Comparison of ENCODE assay signal across 10 cellular contexts in the genomic region with DNA sequence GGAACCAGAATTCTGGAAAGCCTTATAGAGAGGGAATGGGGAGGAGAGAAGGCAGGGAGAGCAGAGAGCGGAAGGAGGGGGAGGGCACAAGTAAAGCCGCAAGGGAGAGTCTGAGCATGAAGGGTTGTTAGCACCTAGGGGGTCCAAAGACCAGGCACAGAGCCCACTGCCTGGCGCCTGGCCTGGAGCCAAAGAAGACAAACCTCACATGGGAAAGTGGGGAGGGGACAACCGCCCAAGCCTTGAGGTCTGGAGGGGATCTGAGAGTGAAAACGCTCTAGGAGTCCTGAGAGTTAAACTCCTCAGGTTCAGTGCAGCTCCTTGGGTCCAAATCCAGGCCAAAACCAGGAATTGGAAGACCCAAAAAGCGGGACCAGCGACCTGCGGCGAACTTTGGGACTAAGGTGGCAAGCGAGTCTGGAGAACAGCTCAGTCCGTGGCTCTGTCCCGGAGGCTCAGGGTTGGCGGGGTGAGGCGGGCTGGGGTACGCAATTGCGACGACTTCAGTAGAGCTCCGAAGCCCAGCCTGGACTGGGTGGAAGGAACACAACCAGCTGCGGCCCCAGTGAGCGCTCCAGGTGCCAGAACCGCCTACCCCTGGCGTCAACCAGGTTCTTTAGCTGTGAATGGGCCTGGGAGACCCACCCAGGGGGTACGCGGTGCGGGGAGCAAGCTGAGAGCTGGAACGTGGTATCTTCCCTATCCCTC. TPM values are rescaled to one million over a fixed set of nuclear protein-coding genes. Genes with fewer than 3 reads are reported as not detected.
DNase-seq lines count a peak whose midpoint lies in the region; ATAC-seq and TF ChIP-seq lines count a peak whose summit lies in the region.
"Had no signal": no experiment of that assay in that cellular context is flagged by ENCODE, and none has a peak within 500 bp of the region (broad histone marks: within the 10 kb centered on the region; RNA-seq: fewer than 3 reads in every experiment).

No MANE protein-coding gene starts in this region.

- H3K4me3 ChIP-seq in left ventricle myocardium inferior (peak overlapping the region; percentile 88), skin epidermis (peak overlapping the region; percentile 33 to 81 (median 68))

- DNase-seq in DMS 273 (lab: John Stamatoyannopoulos, UW; ENCODE audit: unreplicated experiment) (peak; percentile 44), DMS 273 treated with DMSO at 0.1 percent for 48 hours (lab: John Stamatoyannopoulos, UW) (no peak), T-helper 17 cell (no peak), left ventricle myocardium inferior (no peak)
- no peak for DNase-seq in activated CD4-positive, alpha-beta T cell treated with anti-CD3 and anti-CD28 coated beads, Interleukin-2, amount 50 U/mL, for 1 hour

- no peaks in the 10 kb centered on the region for H3K36me3 Mint-ChIP-seq in T-helper 17 cell (ENCODE audit: low read depth)

- ATAC-seq in T-helper 17 cell, result peak; percentile 0
- no peak for ATAC-seq in HG02678 (IDR thresholded peaks at IDR 0.05; ENCODE audit: unreplicated experiment)
- no peak for ATAC-seq in HG02759 (IDR thresholded peaks at IDR 0.05; ENCODE audit: unreplicated experiment)

- peaks cover 52% of the 10 kb centered on the region for H3K4me1 ChIP-seq in left ventricle myocardium inferior

- H3K9me3 ChIP-seq in T-helper 17 cell (ENCODE audit: control insufficient read depth, low read length, poor library complexity, severe bottlenecking) (no peaks in the 10 kb centered on the region), left ventricle myocardium inferior (replicated peaks) (no peaks in the 10 kb centered on the region)

- peak overlapping the region; percentile 24 for H3K27ac Mint-ChIP-seq in T-helper 17 cell

- H3K27ac ChIP-seq in left ventricle myocardium inferior (replicated peaks) (peak overlapping the region; percentile 99), skin epidermis (peak overlapping the region in 7 of 21 experiments; percentile 0 to 62 (median 33))

- H3K27me3 Mint-ChIP-seq in T-helper 17 cell, result peaks cover 8% of the 10 kb centered on the region

- no peaks in the 10 kb centered on the region for H3K27me3 ChIP-seq in left ventricle myocardium inferior (ENCODE audit: low read depth)

- H3K4me1 Mint-ChIP-seq in T-helper 17 cell, result peaks cover 19% of the 10 kb centered on the region

- H3K36me3 ChIP-seq in left ventricle myocardium inferior, result no peaks in the 10 kb centered on the region

- peak overlapping the region; percentile 88 for H3K4me3 Mint-ChIP-seq in T-helper 17 cell

- no peak for TF ChIP-seq CTCF in left ventricle myocardium inferior (IDR thresholded peaks at IDR 0.05; ENCODE audit: borderline replicate concordance)

- intact Hi-C loops in left ventricle myocardium inferior (cut with micrococcal nuclease), result no loop called here

RNA-seq across cellular contexts. Expression of a gene that starts 0.8 kb away (rescaled TPM):
- total RNA-seq in T-helper 17 cell (10 to 100 TPM in 1 of 2 donors, 1 to 10 TPM in 1; 9.2 to 48.3 TPM), left ventricle myocardium inferior (52.7 TPM)

RNA-seq across cellular contexts. Expression of a gene that starts 14.9 kb away (rescaled TPM):
- total RNA-seq in T-helper 17 cell (100 to 1,000 TPM; 228 to 238 TPM), left ventricle myocardium inferior (8.5 TPM)
- total RNA-seq: A172 had no signal

RNA-seq across cellular contexts. Expression of a gene that starts 18.1 kb away (rescaled TPM):
- total RNA-seq in T-helper 17 cell, result 1 to 10 TPM; 4.1 to 5.3 TPM
- total RNA-seq in left ventricle myocardium inferior, result 155 TPM

RNA-seq across cellular contexts. Expression of a gene that starts 28.1 kb away (rescaled TPM):
- total RNA-seq in T-helper 17 cell (not detected), left ventricle myocardium inferior (not detected)
- total RNA-seq: A172; T-helper 1 cell treated with Interleukin-12 subunit alpha and Interleukin-12 subunit beta and Interleukin-4 antibody, amounts not matched to agents 30 ng/mL and 1 ng/mL, for 36 hours had no signal

RNA-seq across cellular contexts. Expression of a gene that starts 35.3 kb away (rescaled TPM):
- total RNA-seq in T-helper 17 cell (under 1 TPM; 0.02 to 0.03 TPM), left ventricle myocardium inferior (3.0 TPM)

Comparison
In these comparisons a context has a peak if more than half of its experiments do, and no peak if none do; other contexts are left out.
1. RNA of a gene that starts 14.9 kb away (total RNA-seq): 228 to 238 TPM in T-helper 17 cell; 8.5 TPM in left ventricle myocardium inferior (single experiment); every median in the first group is over 10 times any median in the second.
2. RNA of a gene that starts 18.1 kb away (total RNA-seq): 155 TPM in left ventricle myocardium inferior (single experiment); 4.1 to 5.3 TPM in T-helper 17 cell; every median in the first group is over 10 times any median in the second.